In the genomic region with DNA sequence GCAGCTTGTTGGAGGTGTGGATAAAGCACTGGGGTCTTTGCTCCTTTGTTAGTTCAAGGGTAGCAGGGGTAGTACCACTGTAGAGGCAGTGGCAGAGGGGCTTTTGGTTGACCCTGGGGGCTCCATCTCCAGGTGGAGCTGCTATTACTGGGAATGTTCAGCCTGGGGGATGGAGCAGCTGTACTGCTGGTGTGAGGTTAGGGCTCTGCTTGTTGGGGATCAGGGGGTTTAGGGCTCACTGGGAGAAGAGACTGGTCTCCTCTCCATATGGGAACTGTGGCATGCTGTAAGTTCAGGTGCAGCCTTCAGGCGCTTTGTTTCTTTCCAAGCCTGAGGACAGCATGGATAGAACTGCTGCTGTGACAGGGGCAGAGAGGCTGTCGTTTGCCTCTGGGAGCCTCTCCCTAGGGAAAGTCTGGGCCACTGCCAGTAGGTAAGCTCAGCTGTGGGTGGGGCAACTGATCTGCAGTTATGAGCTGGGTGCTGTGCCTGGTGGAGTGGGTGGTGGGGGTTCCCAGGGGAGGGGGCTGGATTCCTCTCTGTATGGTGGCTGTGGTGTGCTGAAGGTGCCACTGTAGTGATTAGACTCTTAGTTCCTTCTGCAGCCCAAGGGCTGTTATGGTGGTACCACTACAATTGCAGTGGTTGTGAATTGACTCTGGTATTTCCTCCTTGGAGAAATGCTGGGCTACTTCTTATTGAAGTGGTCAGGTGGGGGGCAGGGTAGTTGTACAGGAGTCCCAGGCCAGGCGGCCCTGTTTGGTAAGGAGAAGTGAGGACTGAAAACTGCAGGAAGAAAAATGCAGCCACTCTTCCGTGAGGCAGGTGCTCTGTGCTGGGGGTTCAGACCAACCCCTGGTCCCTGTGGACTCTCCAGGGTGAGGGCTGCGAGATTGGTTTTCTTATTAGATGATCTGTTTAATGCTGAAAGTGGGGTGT, we compare ENCODE assay signal across 7 cellular contexts.
DNase-seq lines count a peak whose midpoint lies in the region; ATAC-seq and TF ChIP-seq lines count a peak whose summit lies in the region.
"Not testable (repeated sequence)": the region's sequence is repeated elsewhere in the genome, so short reads cannot be mapped to it uniquely, and the experiment has no call there.

No MANE protein-coding gene starts in this region.

- not testable (repeated sequence) for H3K4me3 Mint-ChIP-seq in endodermal cell

- not testable (repeated sequence) for H3K9me2 ChIP-seq in PC-3 (replicated peaks; ENCODE audit: low read length)

- CTCF ChIA-PET in PC-3 (lab: Charles Lee): not testable (repeated sequence)

- not testable (repeated sequence) for H2AFZ ChIP-seq in PC-3 (ENCODE audit: low read length)

- not testable (repeated sequence) for H3K79me2 ChIP-seq in PC-3 (ENCODE audit: low read length)

- no CpG with 5 or more reads among the region's 5 CpGs for WGBS in endodermal cell (ENCODE audit: insufficient coverage in 1 of 2, insufficient read length in 1 of 2), 2 experiments
- WGBS in spleen, 5 donors: 55 to 90% (median 81%) methylated on average over 1 to 3 of the region's 5 CpGs; no CpG with 5 or more reads in 2 of the 5 donors
- 76% methylated on average over 3 of the region's 5 CpGs; no CpG with 5 or more reads in 1 of the 2 donors for WGBS in transverse colon (ENCODE audit: low coverage in 1 of 2), 2 donors

- TF ChIP-seq EP300 in transverse colon (IDR thresholded peaks at IDR 0.05; ENCODE audit: low read depth): not testable (repeated sequence)

- H3K4me1 ChIP-seq in PC-3 (ENCODE audit: insufficient read depth, low read length); endodermal cell (ENCODE audit: control insufficient read depth, insufficient read depth, low read length); left lung; spleen; transverse colon: not testable (repeated sequence)

- not testable (repeated sequence) for H3K36me3 ChIP-seq in PC-3 (ENCODE audit: low read depth, low read length); endodermal cell (ENCODE audit: control insufficient read depth, insufficient read depth, low read length); left lung; spleen; transverse colon

- H3K9me3 Mint-ChIP-seq in endodermal cell: not testable (repeated sequence)

- H3F3A ChIP-seq in PC-3 (ENCODE audit: low read length, unreplicated experiment): not testable (repeated sequence)

- ATAC-seq in PC-3: not testable (repeated sequence)
- peak; percentile 100 for ATAC-seq in left lung

- H3K9ac ChIP-seq in PC-3 (ENCODE audit: low read length); endodermal cell (ENCODE audit: extremely low read depth, low read length, poor library complexity, severe bottlenecking): not testable (repeated sequence)

- not testable (repeated sequence) for H3K4me3 ChIP-seq in PC-3 (ENCODE audit: low read length); endodermal cell (ENCODE audit: low read length); left lung; spleen; transverse colon

- H3K4me2 ChIP-seq in PC-3 (ENCODE audit: low read length): not testable (repeated sequence)

- POLR2A ChIA-PET in PC-3 (lab: Charles Lee; ENCODE audit: unreplicated experiment): not testable (repeated sequence)

- not testable (repeated sequence) for H3K36me3 Mint-ChIP-seq in endodermal cell (ENCODE audit: low read depth)

- not testable (repeated sequence) for H3K4me1 Mint-ChIP-seq in endodermal cell

- H3K27ac Mint-ChIP-seq in endodermal cell: not testable (repeated sequence)

- in situ Hi-C loops in transverse colon (cut with MboI; ENCODE audit: low pct_ligation_motif_present in 1 of 4, low pct_unique_long_range_greater_than_20kb in 1 of 4, low sequenced_read_pairs in 3 of 4): not testable (repeated sequence)

- not testable (repeated sequence) for TF ChIP-seq CTCF in PC-3 (conservative IDR thresholded peaks at IDR 0.05; ENCODE audit: low read depth, low read length); endodermal cell (conservative IDR thresholded peaks at IDR 0.05); left lung (IDR thresholded peaks at IDR 0.05); spleen (IDR thresholded peaks at IDR 0.05 in 8 of 11, conservative IDR thresholded peaks at IDR 0.05 in 3 of 11); transverse colon (IDR thresholded peaks at IDR 0.05)

- not testable (repeated sequence) for TF ChIP-seq POLR2A in spleen (IDR thresholded peaks at IDR 0.05); transverse colon (IDR thresholded peaks at IDR 0.05)

- H3K27ac ChIP-seq in PC-3 (ENCODE audit: low read length); endodermal cell (ENCODE audit: low read depth, low read length); left lung; spleen; transverse colon: not testable (repeated sequence)

- H3K9me3 ChIP-seq in PC-3 (ENCODE audit: low read length); endodermal cell (ENCODE audit: control insufficient read depth, low read length); left lung; spleen; transverse colon: not testable (repeated sequence)

- not testable (repeated sequence) for H3K27me3 ChIP-seq in PC-3 (ENCODE audit: low read length); endodermal cell (ENCODE audit: control insufficient read depth, insufficient read depth, low read length, poor library complexity, severe bottlenecking); left lung; spleen (replicated peaks in 1 of 7); transverse colon

- intact Hi-C loops in PC-3 (cut with micrococcal nuclease); left lung (cut with DNase I); spleen (cut with DNase I; ENCODE audit: low total_unique reads); transverse colon (cut with DNase I; ENCODE audit: low total_unique reads): not testable (repeated sequence)

- BruUV-seq in PC-3 (replicated peaks; lab: Mats Ljungman, UMichigan): not testable (repeated sequence)

- peak; percentile 1 for DNase-seq in PC-3
- DNase-seq in endodermal cell: peak; percentile 4
- peak; percentile 9 for DNase-seq in islet precursor cell
- DNase-seq in left lung: peak; percentile 16 to 32
- peak; percentile 85 for DNase-seq in mesenteric fat pad (ENCODE audit: low spot score)
- DNase-seq in spleen: peak; percentile 11
- peak; percentile 9 for DNase-seq in transverse colon

- not testable (repeated sequence) for H4K20me1 ChIP-seq in PC-3 (ENCODE audit: low read length)

- not testable (repeated sequence) for H3K27me3 Mint-ChIP-seq in endodermal cell (ENCODE audit: insufficient read depth)

Comparison
In these comparisons a context has a peak if more than half of its experiments do, and no peak if none do; other contexts are left out.
1. DNase-seq: peak in every context shown above with its lines; median percentile 85 in mesenteric fat pad; 24 in left lung; 11 in spleen; 9 in islet precursor cell; 9 in transverse colon; 4 in endodermal cell; 1 in PC-3.